Comparison of ENCODE assay signal across 23 cellular contexts in the genomic region with DNA sequence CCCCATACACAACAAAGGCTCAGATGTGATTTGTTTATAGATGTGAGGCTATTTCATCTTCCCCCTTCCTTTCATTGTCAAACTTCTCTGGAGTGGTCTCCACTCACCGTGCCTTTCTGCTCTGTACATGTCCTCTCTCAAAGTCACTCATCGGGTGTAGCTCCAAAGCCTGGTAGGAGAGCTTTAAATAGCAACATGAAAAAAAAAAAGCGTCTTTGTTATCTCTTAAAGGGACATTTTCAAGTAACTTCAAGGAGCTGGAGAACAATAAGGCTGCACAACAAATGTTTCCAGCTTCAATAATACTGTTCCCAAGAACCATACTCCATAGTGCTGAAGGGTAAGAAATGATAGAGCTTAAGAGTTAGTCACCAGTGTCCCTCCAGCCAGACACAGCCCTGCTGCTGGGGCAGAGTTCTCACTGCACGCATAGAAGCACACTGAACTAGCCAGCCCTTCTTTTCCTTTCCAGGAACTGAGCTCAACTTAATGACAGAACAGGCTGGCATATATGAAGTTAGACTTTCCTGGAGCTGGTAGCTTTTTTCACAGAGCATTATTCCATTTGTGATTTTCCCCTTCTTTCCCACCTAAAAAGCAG. TPM values are rescaled to one million over a fixed set of nuclear protein-coding genes. Genes with fewer than 3 reads are reported as not detected.
DNase-seq lines count a peak whose midpoint lies in the region; ATAC-seq and TF ChIP-seq lines count a peak whose summit lies in the region.
"Had no signal": no experiment of that assay in that cellular context is flagged by ENCODE, and none has a peak within 500 bp of the region (broad histone marks: within the 10 kb centered on the region; RNA-seq: fewer than 3 reads in every experiment).

No MANE protein-coding gene starts in this region.

- peak overlapping the region; percentile 65 for H2AFZ ChIP-seq in neuronal stem cell (ENCODE audit: low read length)

- no peak overlapping the region for H2AK5ac ChIP-seq in neuronal stem cell (ENCODE audit: low read depth, low read length)

- H2BK120ac ChIP-seq in neuronal stem cell (ENCODE audit: low read depth, low read length) = no peak overlapping the region

- no peak overlapping the region for H3K18ac ChIP-seq in neuronal stem cell (ENCODE audit: low read length)

- H3K79me1 ChIP-seq in neuronal stem cell (ENCODE audit: low read depth, low read length) = no peaks in the 10 kb centered on the region

- H3K4ac ChIP-seq in neuronal stem cell (ENCODE audit: low read length) = no peak overlapping the region

- no peak overlapping the region for H4K8ac ChIP-seq in neuronal stem cell (ENCODE audit: low read depth, low read length)

- no peak for TF ChIP-seq CTCF in left ventricle myocardium inferior (IDR thresholded peaks at IDR 0.05; ENCODE audit: borderline replicate concordance)

- ATAC-seq in Right ventricle myocardium inferior (peak; percentile 77), aorta (ENCODE audit: low FRiP score) (peak; percentile 53)
- ATAC-seq: Panc1 had no signal

- no CpG with 5 or more reads among the region's 4 CpGs for WGBS in neuronal stem cell (ENCODE audit: extremely low coverage in 2 of 2, insufficient read length in 2 of 2, insufficient replicate concordance in 1 of 2), 2 donors
- 2 to 3% methylated on average over 4 of the region's 4 CpGs for WGBS in aorta, 2 donors

- intact Hi-C loops in Right ventricle myocardium inferior (cut with DNase I) (no loop called here), cardiac septum (cut with DNase I) (loop anchor here (2.0 kb wide), 1 partner anchor 47 kb away; no protein-coding TSS in a partner anchor), left ventricle myocardium inferior (cut with micrococcal nuclease) (no loop called here), aorta (cut with DNase I) (no loop called here)

- H3K14ac ChIP-seq in neuronal stem cell (ENCODE audit: low read length) = no peak overlapping the region

- H3K36me3 ChIP-seq in left ventricle myocardium inferior = peaks cover 9% of the 10 kb centered on the region
- H3K36me3 ChIP-seq in neuronal stem cell (replicated peaks in 1 of 2; ENCODE audit: control insufficient read depth in 2 of 2, insufficient read depth in 2 of 2, low read length in 2 of 2) = no peaks in the 10 kb centered on the region
- no peaks in the 10 kb centered on the region for H3K36me3 ChIP-seq in aorta (ENCODE audit: control insufficient read depth in 1 of 2, insufficient read depth in 2 of 2, low read length in 1 of 2)
- H3K36me3 ChIP-seq: BE2C, HAP-1, MG63 had no signal

- no peak overlapping the region for H3K4me2 ChIP-seq in neuronal stem cell (ENCODE audit: insufficient read depth, low read length, poor library complexity, severe bottlenecking)

- H2BK15ac ChIP-seq in neuronal stem cell (ENCODE audit: low read length) = no peak overlapping the region

- H3K4me3 ChIP-seq in left ventricle myocardium inferior (peak overlapping the region; percentile 52), neuronal stem cell (ENCODE audit: low read length in 2 of 2) (no peak overlapping the region), aorta (ENCODE audit: low read length in 2 of 2) (no peak overlapping the region)
- H3K4me3 ChIP-seq: HAP-1, MG63 had no signal

- DNase-seq in Right ventricle myocardium inferior (ENCODE audit: missing footprints) (no peak), cardiac septum (ENCODE audit: low spot score) (no peak), left ventricle myocardium inferior (no peak), neuronal stem cell (ENCODE audit: low spot score) (no peak), aorta (no peak), NCI-H128 (lab: John Stamatoyannopoulos, UW; ENCODE audit: unreplicated experiment) (no peak)
- DNase-seq in stimulated activated CD4-positive, alpha-beta T cell treated with anti-CD3 and anti-CD28 coated beads, Interleukin-15, amount 100 ng/mL, for 24 hours = no peak
- DNase-seq in activated T-cell treated with anti-CD3 and anti-CD28 coated beads, Interleukin-2, amount 50 U/mL, for 48 hours = no peak
- DNase-seq: 8988T; BE2C; Calu3; CD4-positive, alpha-beta T cell; DMS53; Karpas-422; MG63; NCI-H1105; NCI-H1930; NCI-H510A; NCI-H82; SHP77 had no signal

- H3K27me3 ChIP-seq in left ventricle myocardium inferior (ENCODE audit: low read depth) = no peaks in the 10 kb centered on the region
- H3K27me3 ChIP-seq in neuronal stem cell (ENCODE audit: control insufficient read depth in 3 of 3, insufficient read depth in 3 of 3, low read depth in 1 of 3, low read length in 3 of 3) = peaks cover 0 to 5% (median 0%) of the 10 kb centered on the region in 3 experiments
- no peaks in the 10 kb centered on the region for H3K27me3 ChIP-seq in aorta (ENCODE audit: control insufficient read depth in 1 of 2, insufficient read depth in 2 of 2, low read length in 1 of 2)
- H3K27me3 ChIP-seq: BE2C, MG63 had no signal

- H3K4me1 ChIP-seq in left ventricle myocardium inferior (peaks cover 88% of the 10 kb centered on the region), neuronal stem cell (ENCODE audit: control insufficient read depth in 2 of 2, insufficient read depth in 1 of 2, low read depth in 1 of 2, low read length in 2 of 2) (peaks cover 2 to 9% of the 10 kb centered on the region in 2 donors), aorta (ENCODE audit: control insufficient read depth in 1 of 2, insufficient read depth in 2 of 2, low read length in 2 of 2) (no peaks in the 10 kb centered on the region)
- H3K4me1 ChIP-seq: BE2C, HAP-1 had no signal

- H3K9me3 ChIP-seq in left ventricle myocardium inferior (replicated peaks) (no peaks in the 10 kb centered on the region), neuronal stem cell (replicated peaks in 1 of 2; ENCODE audit: control insufficient read depth in 2 of 2, insufficient read depth in 1 of 2, low read depth in 1 of 2, low read length in 2 of 2) (no peaks in the 10 kb centered on the region), aorta (ENCODE audit: control insufficient read depth, low read length) (no peaks in the 10 kb centered on the region)
- H3K9me3 ChIP-seq: BE2C, HAP-1, MG63 had no signal

- H3K27ac ChIP-seq in left ventricle myocardium inferior (replicated peaks) (peak overlapping the region; percentile 92), neuronal stem cell (replicated peaks; ENCODE audit: low read length) (no peak overlapping the region), aorta (ENCODE audit: low read depth in 1 of 2, low read length in 2 of 2) (no peak overlapping the region)

- H4K91ac ChIP-seq in neuronal stem cell (ENCODE audit: low read depth, low read length, poor library complexity) = no peak overlapping the region

- no peak overlapping the region for H2BK12ac ChIP-seq in neuronal stem cell (ENCODE audit: low read length)

- H3K9ac ChIP-seq in neuronal stem cell (ENCODE audit: low read depth, low read length, poor library complexity) = no peak overlapping the region

- H3K23ac ChIP-seq in neuronal stem cell (ENCODE audit: low read depth, low read length, poor library complexity) = no peak overlapping the region

- H2BK5ac ChIP-seq in neuronal stem cell (ENCODE audit: low read length) = no peak overlapping the region

RNA-seq across cellular contexts. Expression of gene FBXO40, which starts 8.1 kb away (rescaled TPM):
- total RNA-seq in Right ventricle myocardium inferior (182 TPM), cardiac septum (147 TPM), left ventricle myocardium inferior (245 TPM), aorta (under 1 TPM in 1 of 2 donors, not detected in 1; 0.13 TPM)
- polyA plus RNA-seq in neuronal stem cell (2013, experiment 1 of 2) = not detected
- polyA plus RNA-seq in neuronal stem cell (2013, experiment 2 of 2) = not detected
- polyA plus RNA-seq in aorta = not detected
- total RNA-seq: Calu3; CD4-positive, alpha-beta T cell; HT-29 had no signal

RNA-seq across cellular contexts. Expression of gene ARGFX, which starts 33.6 kb away (rescaled TPM):
- total RNA-seq in Right ventricle myocardium inferior = not detected
- not detected for total RNA-seq in cardiac septum
- not detected for total RNA-seq in left ventricle myocardium inferior
- polyA plus RNA-seq in neuronal stem cell (2013, experiment 1 of 2) = not detected
- polyA plus RNA-seq in neuronal stem cell (2013, experiment 2 of 2) = not detected
- not detected for total RNA-seq in aorta
- polyA plus RNA-seq in aorta = not detected
- total RNA-seq: Calu3; CD4-positive, alpha-beta T cell; HT-29 had no signal

RNA-seq across cellular contexts. Expression of gene POLQ, which starts 55.5 kb away (rescaled TPM):
- total RNA-seq in Right ventricle myocardium inferior = 0.57 TPM
- 0.97 TPM for total RNA-seq in cardiac septum
- 0.38 TPM for total RNA-seq in left ventricle myocardium inferior
- polyA plus RNA-seq in neuronal stem cell (2013, experiment 1 of 2) = 4.3 TPM
- polyA plus RNA-seq in neuronal stem cell (2013, experiment 2 of 2) = 4.4 TPM
- total RNA-seq in aorta = under 1 TPM; 0.23 to 0.63 TPM
- polyA plus RNA-seq in aorta = under 1 TPM in 1 of 2 donors, not detected in 1; 0.13 TPM

RNA-seq across cellular contexts. Expression of gene HCLS1, which starts 59.4 kb away (rescaled TPM):
- total RNA-seq in Right ventricle myocardium inferior (13.9 TPM), cardiac septum (9.4 TPM), left ventricle myocardium inferior (8.7 TPM), aorta (10 to 100 TPM; 54.1 to 66.8 TPM)
- polyA plus RNA-seq in neuronal stem cell (2013, experiment 1 of 2) = not detected
- polyA plus RNA-seq in neuronal stem cell (2013, experiment 2 of 2) = 0.11 TPM
- 10 to 100 TPM; 12.9 to 54.6 TPM for polyA plus RNA-seq in aorta

Comparison
In these comparisons a context has a peak if more than half of its experiments do, and no peak if none do; other contexts are left out.
1. RNA of gene FBXO40, which starts 8.1 kb away (total RNA-seq): 245 TPM in left ventricle myocardium inferior (single experiment), 182 TPM in Right ventricle myocardium inferior (single experiment) and 147 TPM in cardiac septum (single experiment); 0.13 TPM in aorta; every median in the first group is over 100 times any median in the second.